ENCODE assay signal across 1 cellular context in the genomic region with DNA sequence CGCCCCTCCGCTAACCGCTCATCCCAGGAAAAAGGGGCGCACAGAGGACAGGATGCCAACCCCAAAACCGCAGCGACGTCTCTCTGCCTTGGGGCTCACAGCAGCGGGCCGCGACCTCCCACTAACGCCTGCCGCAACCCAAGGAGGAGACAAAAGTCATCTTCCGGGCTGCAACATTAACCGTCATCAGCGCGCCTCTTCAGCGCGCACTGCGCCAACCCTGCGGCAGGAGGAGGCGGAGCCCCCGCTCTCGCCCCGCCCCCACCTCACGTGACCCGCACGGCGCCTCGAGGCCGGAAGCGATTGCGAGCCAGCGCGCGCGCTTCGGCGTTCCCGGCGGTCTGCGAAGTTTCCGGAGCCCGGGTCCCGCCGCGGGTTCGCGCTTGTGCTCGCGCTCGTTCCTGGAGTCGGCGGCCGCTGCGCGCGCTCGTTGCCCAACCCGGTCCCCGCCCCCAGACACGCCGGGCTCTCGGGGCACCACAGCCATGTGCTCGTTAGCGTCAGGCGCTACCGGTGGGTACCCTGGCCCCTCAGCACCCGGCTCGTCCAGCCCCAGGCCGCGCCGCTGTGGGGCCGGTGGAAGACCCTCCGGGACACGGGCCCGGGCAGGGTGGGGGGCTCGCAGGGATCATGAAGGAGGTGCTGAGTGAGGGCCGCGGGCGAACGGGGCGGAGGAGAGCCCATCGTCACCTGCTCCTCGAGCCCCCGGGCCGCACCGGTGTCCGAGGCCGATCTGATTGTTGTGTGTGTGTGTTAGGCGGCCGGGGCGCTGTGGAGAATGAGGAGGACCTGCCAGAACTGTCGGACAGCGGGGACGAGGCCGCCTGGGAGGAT.
TF ChIP-seq lines count a peak whose summit lies in the region.

A gene (plus strand): TSS at position 455 of the 834 bp plus-strand sequence. CDS start 31 bp downstream, at position 486.

TF ChIP-seq in GM12878, 131 proteins besides CTCF, POLR2A, EP300 and RAD21 (continued from another document):
- TF ChIP-seq POLR2AphosphoS2 (IDR thresholded peaks at IDR 0.05; ENCODE audit: low read depth, low read length) (peak; percentile 68), CBFB (IDR thresholded peaks at IDR 0.05; ENCODE audit: low read depth) (peak; percentile 84), RB1 (IDR thresholded peaks at IDR 0.05; ENCODE audit: borderline replicate concordance) (peak; percentile 98; the same call in 1 of the 2 replicates), CBX5 (IDR thresholded peaks at IDR 0.05; ENCODE audit: low read depth) (peak; percentile 24; the same call in 1 of the 2 replicates), POLR2AphosphoS5 (IDR thresholded peaks at IDR 0.05; ENCODE audit: low read length) (peak; percentile 91), EZH2 (IDR thresholded peaks at IDR 0.05; ENCODE audit: borderline replicate concordance, control insufficient read depth, low read depth, low read length) (no peak), SIX5 (IDR thresholded peaks at IDR 0.05; ENCODE audit: low read depth, low read length, severe bottlenecking) (peak; percentile 11), SIN3A (IDR thresholded peaks at IDR 0.05; ENCODE audit: low read depth, low read length) (peak; percentile 76)
- TF ChIP-seq, protein P1, sequence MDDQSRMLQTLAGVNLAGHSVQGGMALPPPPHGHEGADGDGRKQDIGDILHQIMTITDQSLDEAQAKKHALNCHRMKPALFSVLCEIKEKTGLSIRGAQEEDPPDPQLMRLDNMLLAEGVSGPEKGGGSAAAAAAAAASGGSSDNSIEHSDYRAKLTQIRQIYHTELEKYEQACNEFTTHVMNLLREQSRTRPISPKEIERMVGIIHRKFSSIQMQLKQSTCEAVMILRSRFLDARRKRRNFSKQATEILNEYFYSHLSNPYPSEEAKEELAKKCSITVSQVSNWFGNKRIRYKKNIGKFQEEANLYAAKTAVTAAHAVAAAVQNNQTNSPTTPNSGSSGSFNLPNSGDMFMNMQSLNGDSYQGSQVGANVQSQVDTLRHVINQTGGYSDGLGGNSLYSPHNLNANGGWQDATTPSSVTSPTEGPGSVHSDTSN (IDR thresholded peaks at IDR 0.05; ENCODE audit: insufficient replicate concordance, low read depth, low read length) = no peak
- TF ChIP-seq, protein P2, sequence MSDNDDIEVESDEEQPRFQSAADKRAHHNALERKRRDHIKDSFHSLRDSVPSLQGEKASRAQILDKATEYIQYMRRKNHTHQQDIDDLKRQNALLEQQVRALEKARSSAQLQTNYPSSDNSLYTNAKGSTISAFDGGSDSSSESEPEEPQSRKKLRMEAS (IDR thresholded peaks at IDR 0.05; ENCODE audit: low read depth, low read length) = peak; percentile 88; the same call in 1 of the 2 replicates
TF ChIP-seq in GM12878: peak in this region for 61.
